15 cellular contexts compared by ENCODE assay signal in genomic region chr11:60923326-60923725, GRCh38.
DNase-seq lines count a peak whose midpoint lies in the region; ATAC-seq and TF ChIP-seq lines count a peak whose summit lies in the region.
"Had no signal": no experiment of that assay in that cellular context is flagged by ENCODE, and none has a peak within 500 bp of the region (broad histone marks: within the 10 kb centered on the region; RNA-seq: fewer than 3 reads in every experiment).

No MANE protein-coding gene starts in this region.

- H3K4me3 ChIP-seq in KMS-11 (IDR thresholded peaks at IDR 0.05; ENCODE audit: insufficient read depth, low read depth, low read length), result no peak overlapping the region

- peaks cover 4% of the 10 kb centered on the region for H3K27me3 Mint-ChIP-seq in activated naive CD4-positive, alpha-beta T cell treated with anti-CD3 and anti-CD28 coated beads, Interleukin-2, amount 50 U/mL, for 24 hours
- peaks cover 9 to 11% of the 10 kb centered on the region in 2 donors for H3K27me3 Mint-ChIP-seq in stimulated activated naive B cell treated with anti-CD40 and anti-IgM and Interleukin-4, amounts not matched to agents 10 μg/mL and 1 μg/mL and 100 μg/mL, for 72 hours

- peaks cover 10% of the 10 kb centered on the region for H3K27me3 ChIP-seq in KMS-11 (ENCODE audit: insufficient read depth, low read depth)

- in situ Hi-C loops in GM13977 (cut with MboI; ENCODE audit: low pct_unique_long_range_greater_than_20kb, low sequenced_read_pairs, unreplicated experiment), result no loop called here

- peaks cover 11% of the 10 kb centered on the region for H3K79me2 ChIP-seq in KMS-11 (ENCODE audit: insufficient read depth, low read depth)

- no peak for ATAC-seq in stimulated activated naive B cell treated with anti-CD40 and anti-IgM and Interleukin-4, amounts not matched to agents 10 μg/mL and 1 μg/mL and 100 μg/mL, for 72 hours (replicated peaks)
- no peak for ATAC-seq in HG03045 (IDR thresholded peaks at IDR 0.05; ENCODE audit: unreplicated experiment)

- peaks cover 28% of the 10 kb centered on the region for H3K4me1 ChIP-seq in KMS-11 (ENCODE audit: low read depth, poor library complexity, severe bottlenecking)

- no peaks in the 10 kb centered on the region; the same call in 1 of the 2 replicates for H3K36me3 ChIP-seq in KMS-11 (ENCODE audit: insufficient read depth)

- no peak overlapping the region for H3K9ac ChIP-seq in KMS-11

- H3K9me3 Mint-ChIP-seq in activated naive CD4-positive, alpha-beta T cell treated with anti-CD3 and anti-CD28 coated beads, Interleukin-2, amount 50 U/mL, for 24 hours, result no peaks in the 10 kb centered on the region
- H3K9me3 Mint-ChIP-seq in stimulated activated naive B cell treated with anti-CD40 and anti-IgM and Interleukin-4, amounts not matched to agents 10 μg/mL and 1 μg/mL and 100 μg/mL, for 72 hours, result no peaks in the 10 kb centered on the region
- H3K9me3 Mint-ChIP-seq: activated naive CD4-positive, alpha-beta T cell treated with anti-CD3 and anti-CD28 coated beads for 36 hours had no signal

- H3K4me3 Mint-ChIP-seq in activated naive CD4-positive, alpha-beta T cell treated with anti-CD3 and anti-CD28 coated beads, Interleukin-2, amount 50 U/mL, for 24 hours, result peak overlapping the region; percentile 52
- peak overlapping the region; percentile 29 to 46 for H3K4me3 Mint-ChIP-seq in stimulated activated naive B cell treated with anti-CD40 and anti-IgM and Interleukin-4, amounts not matched to agents 10 μg/mL and 1 μg/mL and 100 μg/mL, for 72 hours

- no peak overlapping the region for H3K27ac Mint-ChIP-seq in activated naive CD4-positive, alpha-beta T cell treated with anti-CD3 and anti-CD28 coated beads, Interleukin-2, amount 50 U/mL, for 24 hours
- peak overlapping the region; percentile 5 for H3K27ac Mint-ChIP-seq in stimulated activated naive B cell treated with anti-CD40 and anti-IgM and Interleukin-4, amounts not matched to agents 10 μg/mL and 1 μg/mL and 100 μg/mL, for 72 hours
- H3K27ac Mint-ChIP-seq: activated naive CD4-positive, alpha-beta T cell treated with anti-CD3 and anti-CD28 coated beads for 36 hours had no signal

- peaks cover 26% of the 10 kb centered on the region for H3K36me3 Mint-ChIP-seq in activated naive CD4-positive, alpha-beta T cell treated with anti-CD3 and anti-CD28 coated beads, Interleukin-2, amount 50 U/mL, for 24 hours
- H3K36me3 Mint-ChIP-seq in stimulated activated naive B cell treated with anti-CD40 and anti-IgM and Interleukin-4, amounts not matched to agents 10 μg/mL and 1 μg/mL and 100 μg/mL, for 72 hours, result peaks cover 41 to 42% of the 10 kb centered on the region in 2 donors

- H3K4me1 Mint-ChIP-seq in activated naive CD4-positive, alpha-beta T cell treated with anti-CD3 and anti-CD28 coated beads, Interleukin-2, amount 50 U/mL, for 24 hours, result peaks cover 28% of the 10 kb centered on the region
- peaks cover 28 to 67% of the 10 kb centered on the region in 2 donors for H3K4me1 Mint-ChIP-seq in stimulated activated naive B cell treated with anti-CD40 and anti-IgM and Interleukin-4, amounts not matched to agents 10 μg/mL and 1 μg/mL and 100 μg/mL, for 72 hours

- H2AFZ ChIP-seq in KMS-11 (ENCODE audit: low read depth), result no peak overlapping the region

- DNase-seq in activated naive CD4-positive, alpha-beta T cell (lab: John Stamatoyannopoulos, UW), result no peak
- DNase-seq in cerebellar cortex (ENCODE audit: low spot score) (peak; percentile 37), GM13977 (ENCODE audit: low spot score) (no peak), HPDE6-E6E7 (ENCODE audit: extremely low spot score) (no peak)
- DNase-seq in stimulated activated naive B cell treated with anti-CD40 and anti-IgM and Interleukin-4, amounts not matched to agents 10 μg/mL and 1 μg/mL and 100 μg/mL, for 72 hours, result no peak
- DNase-seq: gastrocnemius medialis, midbrain, NCI-H510A, psoas muscle, RPMI8226, thyroid gland had no signal

- H3K4me2 ChIP-seq in KMS-11, result 0 out of 2 replicates have a peak overlapping the region, but pooled peaks have one; percentile 64

- H4K20me1 ChIP-seq in KMS-11 (ENCODE audit: insufficient read depth), result no peaks in the 10 kb centered on the region; the same call in 1 of the 2 replicates

- TF ChIP-seq CTCF in KMS-11 (conservative IDR thresholded peaks at IDR 0.05; ENCODE audit: low read depth, low read length) (no peak), GM13977 (IDR thresholded peaks at IDR 0.05; ENCODE audit: extremely low read depth, insufficient read depth, missing control alignments) (no peak)

- no peak overlapping the region for H3K27ac ChIP-seq in KMS-11
- H3K27ac ChIP-seq: gastrocnemius medialis, psoas muscle, thyroid gland had no signal
